In the genomic region with DNA sequence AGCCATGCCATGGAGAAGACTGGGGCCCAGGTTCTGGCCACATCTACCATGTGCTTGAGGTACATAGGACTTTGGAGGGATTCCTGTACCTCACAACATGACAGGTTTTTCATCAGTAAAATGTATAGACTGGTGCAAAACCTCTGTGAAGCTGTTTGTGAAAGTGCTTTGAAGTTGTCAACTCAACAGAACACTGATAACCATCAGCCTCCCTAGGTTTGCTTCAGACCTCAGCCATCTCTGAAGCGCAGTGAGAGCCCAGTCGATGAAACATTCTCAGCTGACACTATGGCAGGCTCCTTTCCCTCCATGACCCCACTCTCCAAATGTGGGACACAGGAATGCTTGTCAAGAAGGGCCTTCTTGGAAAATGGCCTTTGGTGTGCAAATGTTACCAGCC, we compare ENCODE assay signal across 28 cellular contexts.
"Had no signal": no experiment of that assay in that cellular context is flagged by ENCODE, and none has a peak within 500 bp of the region (broad histone marks: within the 10 kb centered on the region; RNA-seq: fewer than 3 reads in every experiment).

No MANE protein-coding gene starts in this region.

- H3K36me3 ChIP-seq: neural progenitor cell, neutrophil, pancreas, prostate gland, thyroid gland had no signal

- H3K4me1 ChIP-seq: left ventricle myocardium inferior, neural progenitor cell, pancreas, prostate gland, stomach, testis, thyroid gland, transverse colon, upper lobe of left lung had no signal

- H3K4me1 Mint-ChIP-seq: mesothelial cell of epicardium, natural killer cell, nephron progenitor cell, neural progenitor cell had no signal

- H2AFZ ChIP-seq: neural progenitor cell had no signal

- H3K27ac Mint-ChIP-seq: mesothelial cell of epicardium; naive B cell; natural killer cell; nephron progenitor cell; stimulated activated naive B cell treated with anti-CD40 and anti-IgM and Interleukin-4, amounts not matched to agents 10 μg/mL and 1 μg/mL and 100 μg/mL, for 72 hours had no signal

- FAIRE-seq: pancreas had no signal

- H3K4me3 Mint-ChIP-seq: mesothelial cell of epicardium; naive B cell; natural killer cell; nephron progenitor cell; neural progenitor cell; stimulated activated naive B cell treated with anti-CD40 and anti-IgM and Interleukin-4, amounts not matched to agents 10 μg/mL and 1 μg/mL and 100 μg/mL, for 72 hours had no signal

- H3K4me2 ChIP-seq: neural progenitor cell had no signal

- DNase-seq: islet precursor cell; left ventricle myocardium inferior; mesendoderm; naive B cell; natural killer cell; nephron progenitor cell; occipital lobe; pancreas; retina; right cardiac atrium; stimulated activated CD4-positive, alpha-beta T cell treated with anti-CD3 and anti-CD28 coated beads, Interleukin-12 subunit alpha, Interleukin-12 subunit beta, amount 100 ng/mL, for 4 hours; stimulated activated CD4-positive, alpha-beta T cell treated with anti-CD3 and anti-CD28 coated beads, Interleukin-15, amount 100 ng/mL, for 24 hours; stimulated activated CD4-positive, alpha-beta T cell treated with anti-CD3 and anti-CD28 coated beads, Interleukin-2, amount 100 ng/mL, for 24 hours; stimulated activated CD4-positive, alpha-beta T cell treated with anti-CD3 and anti-CD28 coated beads, Interleukin-4, amount 100 ng/mL, for 1 hour; stimulated activated naive B cell treated with anti-CD40 and anti-IgM and Interleukin-4, amounts not matched to agents 10 μg/mL and 1 μg/mL and 100 μg/mL, for 72 hours; stimulated activated naive CD8-positive, alpha-beta T cell treated with anti-CD3 and anti-CD28 coated beads, Interleukin-15, Interleukin-2, amounts not matched to agents 100 U/mL and 50 U/mL, for 24 hours; stomach; testis; thyroid gland; transverse colon; upper lobe of left lung had no signal

- H3K9ac ChIP-seq: neural progenitor cell had no signal

- H3K4me3 ChIP-seq: left ventricle myocardium inferior, lung, neural progenitor cell, pancreas, prostate gland, skin epidermis, stomach, testis, thyroid gland, transverse colon, upper lobe of left lung had no signal

- ATAC-seq: natural killer cell; pancreas; right cardiac atrium; sciatic nerve; stimulated activated naive B cell treated with anti-CD40 and anti-IgM and Interleukin-4, amounts not matched to agents 10 μg/mL and 1 μg/mL and 100 μg/mL, for 72 hours; stimulated activated naive CD8-positive, alpha-beta T cell treated with anti-CD3 and anti-CD28 coated beads, Interleukin-15, Interleukin-2, amounts not matched to agents 100 U/mL and 50 U/mL, for 24 hours had no signal

- H3K9me3 Mint-ChIP-seq: mesothelial cell of epicardium; naive B cell; natural killer cell; neural progenitor cell; stimulated activated naive B cell treated with anti-CD40 and anti-IgM and Interleukin-4, amounts not matched to agents 10 μg/mL and 1 μg/mL and 100 μg/mL, for 72 hours had no signal

- H3K27me3 ChIP-seq: neural progenitor cell, pancreas, stomach, testis, thyroid gland, transverse colon, upper lobe of left lung had no signal

- H3K36me3 Mint-ChIP-seq: mesothelial cell of epicardium, natural killer cell had no signal

- H3K27ac ChIP-seq: left ventricle myocardium inferior, neural progenitor cell, neutrophil, pancreas, prostate gland, skin epidermis, stomach, testis, thyroid gland, transverse colon, upper lobe of left lung had no signal

- H3K9me3 ChIP-seq: left ventricle myocardium inferior, neutrophil, pancreas, prostate gland, stomach, testis, thyroid gland, transverse colon, upper lobe of left lung had no signal
